Comparison of ENCODE assay signal across 19 cellular contexts in genomic region chr14:63367742-63368364, GRCh38. TPM values are rescaled to one million over a fixed set of nuclear protein-coding genes. Genes with fewer than 3 reads are reported as not detected.
DNase-seq lines count a peak whose midpoint lies in the region; ATAC-seq and TF ChIP-seq lines count a peak whose summit lies in the region.
"Had no signal": no experiment of that assay in that cellular context is flagged by ENCODE, and none has a peak within 500 bp of the region (broad histone marks: within the 10 kb centered on the region; RNA-seq: fewer than 3 reads in every experiment).

No MANE protein-coding gene starts in this region.

- peaks cover 2% of the 10 kb centered on the region; the same call in 1 of the 3 replicates for H3K4me1 Mint-ChIP-seq in GM23338

- H3K27me3 Mint-ChIP-seq in GM23338 (ENCODE audit: insufficient read depth, low read depth, poor library complexity): no peaks in the 10 kb centered on the region

- H3K4me3 ChIP-seq in GM23338: no peak overlapping the region
- H3K4me3 ChIP-seq in cardiac fibroblast (replicated peaks in 1 of 2; ENCODE audit: low read depth in 2 of 2, low read length in 2 of 2): no peak overlapping the region
- no peak overlapping the region for H3K4me3 ChIP-seq in fibroblast of villous mesenchyme (ENCODE audit: low read depth, low read length)
- H3K4me3 ChIP-seq: GM12878 had no signal

- ATAC-seq in GM23338 (no peak), GM21515 (IDR thresholded peaks at IDR 0.05; ENCODE audit: unreplicated experiment) (no peak)
- ATAC-seq: GM12878 had no signal

- no peak overlapping the region for H3K27ac ChIP-seq in GM23338 (ENCODE audit: low read depth)

- no peaks in the 10 kb centered on the region for H4K20me1 ChIP-seq in GM23338 (replicated peaks; ENCODE audit: insufficient read depth)

- H3K27me3 ChIP-seq in GM23338 (ENCODE audit: insufficient read depth): no peaks in the 10 kb centered on the region

- H3K9me3 Mint-ChIP-seq in GM23338: peaks cover 17% of the 10 kb centered on the region; the same call in 2 of the 3 replicates

- H3K79me2 ChIP-seq in GM23338 (replicated peaks; ENCODE audit: insufficient read depth): no peaks in the 10 kb centered on the region

- no peaks in the 10 kb centered on the region for H3F3A ChIP-seq in GM23338 (replicated peaks; ENCODE audit: low read depth)

- no peak overlapping the region for H2AFZ ChIP-seq in GM23338

- H3K36me3 ChIP-seq in GM23338 (ENCODE audit: insufficient read depth): peaks cover 6% of the 10 kb centered on the region; the same call in 1 of the 2 replicates

- TF ChIP-seq CTCF in GM23338 (conservative IDR thresholded peaks at IDR 0.05; ENCODE audit: low read depth in 2 of 2) (peak; percentile 13 to 37; a peak in 2 of 4 replicates), cardiac fibroblast (IDR thresholded peaks at IDR 0.05; ENCODE audit: low read depth, low read length) (peak; percentile 20), fibroblast of villous mesenchyme (IDR thresholded peaks at IDR 0.05; ENCODE audit: insufficient read depth, low read depth, low read length) (peak; percentile 23)

- H3K4me2 ChIP-seq in GM23338: no peak overlapping the region

- no peak overlapping the region for H3K4me3 Mint-ChIP-seq in GM23338
- H3K4me3 Mint-ChIP-seq: CD4-positive, CD25-positive, alpha-beta regulatory T cell had no signal

- DNase-seq in GM23338 (ENCODE audit: low spot score) (no peak), cardiac fibroblast (ENCODE audit: low read depth in 2 of 2) (no peak), fibroblast of villous mesenchyme (ENCODE audit: low read depth) (no peak), OCI-M2 (lab: John Stamatoyannopoulos, UW; ENCODE audit: unreplicated experiment) (no peak), ecto neural progenitor cell (ENCODE audit: low spot score) (no peak), AG08395 (ENCODE audit: low spot score) (no peak)
- DNase-seq: Calu3; CD4-positive, CD25-positive, alpha-beta regulatory T cell; DMS79; MV-4-11; NCI-H1436; NCI-H2029 treated with DMSO at 0.1 percent for 48 hours; NCI-H524 treated with DMSO at 0.1 percent for 48 hours; OCI-M1 had no signal

- no peaks in the 10 kb centered on the region for H3K4me1 ChIP-seq in GM23338 (ENCODE audit: insufficient read depth)

- peaks cover 19% of the 10 kb centered on the region; the same call in 2 of the 3 replicates for H3K36me3 Mint-ChIP-seq in GM23338 (ENCODE audit: low read depth)

- no peaks in the 10 kb centered on the region for H3K9me2 ChIP-seq in GM23338 (ENCODE audit: insufficient read depth)

- H3K27ac Mint-ChIP-seq in GM23338: no peak overlapping the region

TF ChIP-seq in GM23338, 12 proteins besides CTCF, POLR2A, EP300 and RAD21 (continues in another document):
- TF ChIP-seq JUNB (IDR thresholded peaks at IDR 0.05; ENCODE audit: unreplicated experiment): no peak
- no peak for TF ChIP-seq ZNF331 (CRISPR knock-in tag; IDR thresholded peaks at IDR 0.05; ENCODE audit: low read depth)
- no peak for TF ChIP-seq ZNF114 (CRISPR knock-in tag; IDR thresholded peaks at IDR 0.05)
- TF ChIP-seq REST (IDR thresholded peaks at IDR 0.05; ENCODE audit: unreplicated experiment): no peak
- TF ChIP-seq EZH2 (IDR thresholded peaks at IDR 0.05; ENCODE audit: low read depth, unreplicated experiment): no peak
- no peak for TF ChIP-seq STAT1 (IDR thresholded peaks at IDR 0.05; ENCODE audit: unreplicated experiment)
- TF ChIP-seq EZH2phosphoT487 (IDR thresholded peaks at IDR 0.05; ENCODE audit: unreplicated experiment): no peak
- no peak for TF ChIP-seq NANOG (IDR thresholded peaks at IDR 0.05; ENCODE audit: borderline replicate concordance)
- no peak for TF ChIP-seq ZNF462 (CRISPR knock-in tag; IDR thresholded peaks at IDR 0.05)

RNA-seq across cellular contexts. Expression of gene GPHB5, which starts 49.1 kb away (rescaled TPM):
- total RNA-seq in GM23338 (2014; rRNA removed; shearing (Covaris generic)): not detected in 2 replicates
- polyA plus RNA-seq in GM23338 (2016; fragmentation: Nextera tagmentation; extraction: Ambion mirVana): not detected in 2 replicates
- not detected in 2 replicates for total RNA-seq in fibroblast of villous mesenchyme
- total RNA-seq: Calu3; CD4-positive, CD25-positive, alpha-beta regulatory T cell; G401; GM12878; HT1080; T-helper 1 cell treated with Interleukin-12 subunit alpha and Interleukin-12 subunit beta and Interleukin-4 antibody, amounts not matched to agents 30 ng/mL and 1 ng/mL, for 36 hours had no signal
- polyA plus RNA-seq: CD4-positive, CD25-positive, alpha-beta regulatory T cell; GM12878 had no signal
